8 cellular contexts compared by ENCODE assay signal in genomic region chr7:76959569-76960397, GRCh38.
DNase-seq lines count a peak whose midpoint lies in the region; ATAC-seq and TF ChIP-seq lines count a peak whose summit lies in the region.
"Not testable (repeated sequence)": the region's sequence is repeated elsewhere in the genome, so short reads cannot be mapped to it uniquely, and the experiment has no call there.

No MANE protein-coding gene starts in this region.

- not testable (repeated sequence) for H2BK5ac ChIP-seq in trophoblast cell (ENCODE audit: low read depth, low read length, poor library complexity)

- not testable (repeated sequence) for H3K4me2 ChIP-seq in trophoblast cell (ENCODE audit: low read length)

- not testable (repeated sequence) for H3K18ac ChIP-seq in trophoblast cell (ENCODE audit: low read length)

- peak in 1 of 10 experiments; percentile 14 for DNase-seq in CD4-positive, alpha-beta T cell
- DNase-seq in activated CD8-positive, alpha-beta memory T cell treated with anti-CD3 and anti-CD28 coated beads, Interleukin-2, amount 10 ng/mL, durations not matched to agents 7 days and 5 days; left cardiac atrium; trophoblast cell: not testable (repeated sequence)

- H3K27me3 ChIP-seq in CD4-positive, alpha-beta T cell (ENCODE audit: control insufficient read depth, insufficient read depth, low read length); trophoblast cell (ENCODE audit: insufficient read depth, low read length): not testable (repeated sequence)

- H2BK12ac ChIP-seq in trophoblast cell (ENCODE audit: low read length) = not testable (repeated sequence)

- H3K79me1 ChIP-seq in trophoblast cell (ENCODE audit: low read length) = not testable (repeated sequence)

- not testable (repeated sequence) for H3K27ac ChIP-seq in CD4-positive, alpha-beta T cell (ENCODE audit: low read depth, low read length); trophoblast cell (ENCODE audit: low read depth, low read length)

- not testable (repeated sequence) for H2BK120ac ChIP-seq in trophoblast cell (ENCODE audit: insufficient read depth, low read length, poor library complexity)

- H4K12ac ChIP-seq in trophoblast cell (ENCODE audit: low read depth, low read length) = not testable (repeated sequence)

- not testable (repeated sequence) for H4K8ac ChIP-seq in trophoblast cell (ENCODE audit: low read depth, low read length)

- POLR2A ChIA-PET in CD4-positive, alpha-beta T cell (lab: Charles Lee) = not testable (repeated sequence)

- H2AK5ac ChIP-seq in trophoblast cell (ENCODE audit: low read length) = not testable (repeated sequence)

- CTCF ChIA-PET in CD4-positive, alpha-beta T cell (lab: Charles Lee); activated CD8-positive, alpha-beta memory T cell treated with anti-CD3 and anti-CD28 coated beads, Interleukin-2, amount 10 ng/mL, durations not matched to agents 7 days and 5 days (lab: Charles Lee): not testable (repeated sequence)

- H3K79me2 ChIP-seq in trophoblast cell (ENCODE audit: control insufficient read depth, insufficient read depth, low read length, poor library complexity) = not testable (repeated sequence)

- peak overlapping the region; percentile 66 for H3K4me3 ChIP-seq in trophoblast cell (ENCODE audit: low read depth, low read length)

- not testable (repeated sequence) for H3K9me3 ChIP-seq in CD4-positive, alpha-beta T cell (ENCODE audit: control insufficient read depth, low read length); trophoblast cell (ENCODE audit: insufficient read depth, low read depth, low read length)

- not testable (repeated sequence) for H3K36me3 Mint-ChIP-seq in CD4-positive, alpha-beta T cell (ENCODE audit: low read depth); activated CD8-positive, alpha-beta memory T cell treated with anti-CD3 and anti-CD28 coated beads, Interleukin-2, amount 10 ng/mL, durations not matched to agents 7 days and 5 days

- H3K9ac ChIP-seq in trophoblast cell (ENCODE audit: low read length) = not testable (repeated sequence)

- not testable (repeated sequence) for H3K4ac ChIP-seq in trophoblast cell (ENCODE audit: low read depth, low read length)

- not testable (repeated sequence) for H3K9me3 Mint-ChIP-seq in CD4-positive, alpha-beta T cell; activated CD8-positive, alpha-beta memory T cell treated with anti-CD3 and anti-CD28 coated beads, Interleukin-2, amount 10 ng/mL, durations not matched to agents 7 days and 5 days (ENCODE audit: low read depth)

- not testable (repeated sequence) for H3K4me3 Mint-ChIP-seq in CD4-positive, alpha-beta T cell; activated CD8-positive, alpha-beta memory T cell treated with anti-CD3 and anti-CD28 coated beads, Interleukin-2, amount 10 ng/mL, durations not matched to agents 7 days and 5 days

- H3K36me3 ChIP-seq in trophoblast cell (ENCODE audit: control insufficient read depth in 1 of 2, insufficient read depth in 2 of 2, low read length in 2 of 2) = not testable (repeated sequence)

- not testable (repeated sequence) for H3K23ac ChIP-seq in trophoblast cell (ENCODE audit: low read length)

- WGBS in trophoblast cell (ENCODE audit: extremely low coverage, insufficient coverage, insufficient read length) = no CpG with 5 or more reads among the region's 69 CpGs

- H3K27ac Mint-ChIP-seq in CD4-positive, alpha-beta T cell; activated CD8-positive, alpha-beta memory T cell treated with anti-CD3 and anti-CD28 coated beads, Interleukin-2, amount 10 ng/mL, durations not matched to agents 7 days and 5 days: not testable (repeated sequence)

- H3K14ac ChIP-seq in trophoblast cell (ENCODE audit: low read length) = not testable (repeated sequence)

- ATAC-seq in CD4-positive, alpha-beta T cell (ENCODE audit: poor library complexity) = peak; percentile 99
- ATAC-seq in GM19025 (IDR thresholded peaks at IDR 0.05; ENCODE audit: low read depth, unreplicated experiment) = peak; percentile 98
- peak; percentile 96 for ATAC-seq in GM21576 (IDR thresholded peaks at IDR 0.05; ENCODE audit: unreplicated experiment)
- peak; percentile 98 for ATAC-seq in HG02970 (IDR thresholded peaks at IDR 0.05; ENCODE audit: low FRiP score, unreplicated experiment)
- peak; percentile 95 for ATAC-seq in HG03460 (IDR thresholded peaks at IDR 0.05; ENCODE audit: unreplicated experiment)
- peak; percentile 99 for ATAC-seq in activated CD8-positive, alpha-beta memory T cell treated with anti-CD3 and anti-CD28 coated beads, Interleukin-2, amount 10 ng/mL, durations not matched to agents 7 days and 5 days
- ATAC-seq in left cardiac atrium = peak; percentile 96 to 97

- H3K27me3 Mint-ChIP-seq in CD4-positive, alpha-beta T cell; activated CD8-positive, alpha-beta memory T cell treated with anti-CD3 and anti-CD28 coated beads, Interleukin-2, amount 10 ng/mL, durations not matched to agents 7 days and 5 days: not testable (repeated sequence)

- not testable (repeated sequence) for H3K4me1 ChIP-seq in trophoblast cell (ENCODE audit: control insufficient read depth in 1 of 2, insufficient read depth in 2 of 2, low read length in 2 of 2)

- not testable (repeated sequence) for H2AFZ ChIP-seq in trophoblast cell (ENCODE audit: insufficient read depth, low read length, poor library complexity)

- H4K91ac ChIP-seq in trophoblast cell (ENCODE audit: low read depth, low read length) = not testable (repeated sequence)

- intact Hi-C loops in CD4-positive, alpha-beta T cell (cut with DNase I, micrococcal nuclease); left cardiac atrium (cut with DNase I): not testable (repeated sequence)

- not testable (repeated sequence) for TF ChIP-seq CTCF in CD4-positive, alpha-beta T cell (IDR thresholded peaks at IDR 0.05)

- H3K4me1 Mint-ChIP-seq in CD4-positive, alpha-beta T cell (ENCODE audit: low read depth); activated CD8-positive, alpha-beta memory T cell treated with anti-CD3 and anti-CD28 coated beads, Interleukin-2, amount 10 ng/mL, durations not matched to agents 7 days and 5 days: not testable (repeated sequence)
